In genomic region chr16:9665851-9666271, GRCh38 we compare ENCODE assay signal across 19 cellular contexts.
DNase-seq lines count a peak whose midpoint lies in the region; ATAC-seq and TF ChIP-seq lines count a peak whose summit lies in the region.
"Had no signal": no experiment of that assay in that cellular context is flagged by ENCODE, and none has a peak within 500 bp of the region (broad histone marks: within the 10 kb centered on the region; RNA-seq: fewer than 3 reads in every experiment).

No MANE protein-coding gene starts in this region.

- H2BK120ac ChIP-seq in mesenchymal stem cell (ENCODE audit: low read depth, low read length), result no peak overlapping the region

- CTCF ChIA-PET in Calu3 (lab: Charles Lee), result interaction anchor here (0.8 to 1.7 kb wide), 9 partner anchors 15 to 411 kb away, joined by 3 to 19 read pairs (median 5); no protein-coding TSS in a partner anchor

- no TSS peak for BruUV-seq in Calu3 (replicated peaks; lab: Mats Ljungman, UMichigan)

- TF ChIP-seq CTCF in Calu3 (IDR thresholded peaks at IDR 0.05; ENCODE audit: unreplicated experiment) (no peak), colonic mucosa (IDR thresholded peaks at IDR 0.05) (no peak)

- 66% methylated on average over 5 of the region's 5 CpGs for WGBS in mesenchymal stem cell

- H3K27me3 Mint-ChIP-seq in Calu3 (ENCODE audit: unreplicated experiment), result no peaks in the 10 kb centered on the region

- no peaks in the 10 kb centered on the region for H3K79me1 ChIP-seq in mesenchymal stem cell (replicated peaks; ENCODE audit: low read length, poor library complexity, severe bottlenecking)

- H3K4me3 ChIP-seq in colonic mucosa (no peak overlapping the region), mesenchymal stem cell (ENCODE audit: insufficient read depth in 1 of 2, low read depth in 1 of 2, low read length in 2 of 2) (no peak overlapping the region)
- H3K4me3 ChIP-seq: PC-9 had no signal

- H3K4me3 Mint-ChIP-seq in Calu3 (ENCODE audit: low read depth, unreplicated experiment), result peak overlapping the region; percentile 56
- H3K4me3 Mint-ChIP-seq: IgD-negative memory B cell had no signal

- no peak overlapping the region for H2BK5ac ChIP-seq in mesenchymal stem cell (ENCODE audit: low read depth, low read length, poor library complexity, severe bottlenecking)

- H2AFZ ChIP-seq in mesenchymal stem cell (ENCODE audit: low read depth, low read length), result no peak overlapping the region
- H2AFZ ChIP-seq: PC-9 had no signal

- H2AK5ac ChIP-seq in mesenchymal stem cell (ENCODE audit: low read length, severe bottlenecking), result no peak overlapping the region

- peak overlapping the region; percentile 61 for H3K27ac ChIP-seq in colonic mucosa
- H3K27ac ChIP-seq in mesenchymal stem cell (ENCODE audit: low read length, poor library complexity, severe bottlenecking), result no peak overlapping the region
- H3K27ac ChIP-seq: PC-9 had no signal

- no peak for ATAC-seq in GM21737 (IDR thresholded peaks at IDR 0.05; ENCODE audit: unreplicated experiment)
- ATAC-seq: Right ventricle myocardium inferior, SK-N-SH treated with all-trans-retinoic acid at 6 μM for 48 hours had no signal

- DNase-seq in Calu3 (peak; percentile 82), NCI-H69 (lab: John Stamatoyannopoulos, UW) (peak; percentile 81), colonic mucosa (peak; percentile 52), mucosa of gallbladder (ENCODE audit: low spot score) (peak; percentile 48), GDM1 (lab: John Stamatoyannopoulos, UW) (no peak), mesenchymal stem cell (no peak), MV-4-11 (lab: John Stamatoyannopoulos, UW) (no peak)
- DNase-seq: C1 segment of cervical spinal cord, DMS79, HCEC 1CT, NCI-H146, NCI-H2081 treated with DMSO at 0.1 percent for 48 hours, NCI-H226, NCI-H526 treated with DMSO at 0.1 percent for 48 hours, PC-9 had no signal

- no peaks in the 10 kb centered on the region for H3K36me3 ChIP-seq in colonic mucosa
- H3K36me3 ChIP-seq in mesenchymal stem cell (ENCODE audit: control insufficient read depth in 1 of 2, insufficient read depth in 2 of 2, low read depth in 1 of 2, low read length in 2 of 2), result no peaks in the 10 kb centered on the region

- H3K9me3 ChIP-seq in colonic mucosa, result no peaks in the 10 kb centered on the region
- no peaks in the 10 kb centered on the region for H3K9me3 ChIP-seq in mesenchymal stem cell (ENCODE audit: control insufficient read depth, low read length)

- H3K9ac ChIP-seq in colonic mucosa (ENCODE audit: low read depth in 2 of 2, low read length in 2 of 2) (no peak overlapping the region), mesenchymal stem cell (ENCODE audit: low read length) (no peak overlapping the region)

- H3K9me3 Mint-ChIP-seq in Calu3 (ENCODE audit: low read depth, unreplicated experiment), result peaks cover 5% of the 10 kb centered on the region

- no peak overlapping the region for H3K4ac ChIP-seq in mesenchymal stem cell (ENCODE audit: low read depth in 1 of 2, low read length in 2 of 2)

- H4K91ac ChIP-seq in mesenchymal stem cell (ENCODE audit: low read length), result no peak overlapping the region

- peaks cover 8% of the 10 kb centered on the region for H3K36me3 Mint-ChIP-seq in Calu3 (ENCODE audit: insufficient read depth, unreplicated experiment)
- H3K36me3 Mint-ChIP-seq: IgD-negative memory B cell had no signal

- peak overlapping the region; percentile 97 for H3K27ac Mint-ChIP-seq in Calu3 (ENCODE audit: unreplicated experiment)
- H3K27ac Mint-ChIP-seq: IgD-negative memory B cell had no signal

- H3K18ac ChIP-seq in mesenchymal stem cell (ENCODE audit: low read depth in 1 of 2, low read length in 2 of 2), result no peak overlapping the region

- no peak overlapping the region for H2BK12ac ChIP-seq in mesenchymal stem cell (ENCODE audit: low read length in 2 of 2)

- no peak overlapping the region for H3K23ac ChIP-seq in mesenchymal stem cell (ENCODE audit: low read length in 2 of 2)

- peaks cover 66% of the 10 kb centered on the region for H3K4me1 Mint-ChIP-seq in Calu3 (ENCODE audit: low read depth, unreplicated experiment)
- H3K4me1 Mint-ChIP-seq: IgD-negative memory B cell had no signal

- no peak overlapping the region for H2BK15ac ChIP-seq in mesenchymal stem cell (ENCODE audit: low read depth, poor library complexity, severe bottlenecking)

- H3K14ac ChIP-seq in mesenchymal stem cell (ENCODE audit: low read length in 2 of 2), result no peak overlapping the region

- intact Hi-C loops in Calu3 (cut with micrococcal nuclease; ENCODE audit: unreplicated experiment), result loop anchor here (1.0 to 10.0 kb wide), 6 partner anchors 36 to 456 kb away; no protein-coding TSS in a partner anchor
- intact Hi-C loops in colonic mucosa (cut with DNase I), result no loop called here

- H3K4me2 ChIP-seq in mesenchymal stem cell (ENCODE audit: low read length, poor library complexity, severe bottlenecking), result no peak overlapping the region
- H3K4me2 ChIP-seq: PC-9 had no signal

- H3K4me1 ChIP-seq in colonic mucosa (no peaks in the 10 kb centered on the region), mesenchymal stem cell (ENCODE audit: control insufficient read depth, insufficient read depth, low read depth, low read length) (no peaks in the 10 kb centered on the region)

- H4K8ac ChIP-seq in mesenchymal stem cell (ENCODE audit: low read length), result no peak overlapping the region

- H3K27me3 ChIP-seq in colonic mucosa, result no peaks in the 10 kb centered on the region
- H3K27me3 ChIP-seq in mesenchymal stem cell (ENCODE audit: control insufficient read depth in 1 of 2, insufficient read depth in 1 of 2, low read length in 2 of 2), result peaks cover 0 to 19% of the 10 kb centered on the region in 2 experiments

Comparison
In these comparisons a context has a peak if more than half of its experiments do, and no peak if none do; other contexts are left out.
1. DNase-seq: peak in Calu3 (single experiment), NCI-H69 (single experiment), colonic mucosa (single experiment) and mucosa of gallbladder (single experiment); none in GDM1 (single experiment), mesenchymal stem cell (single experiment) and MV-4-11 (single experiment).